21 cellular contexts compared by ENCODE assay signal in the genomic region with DNA sequence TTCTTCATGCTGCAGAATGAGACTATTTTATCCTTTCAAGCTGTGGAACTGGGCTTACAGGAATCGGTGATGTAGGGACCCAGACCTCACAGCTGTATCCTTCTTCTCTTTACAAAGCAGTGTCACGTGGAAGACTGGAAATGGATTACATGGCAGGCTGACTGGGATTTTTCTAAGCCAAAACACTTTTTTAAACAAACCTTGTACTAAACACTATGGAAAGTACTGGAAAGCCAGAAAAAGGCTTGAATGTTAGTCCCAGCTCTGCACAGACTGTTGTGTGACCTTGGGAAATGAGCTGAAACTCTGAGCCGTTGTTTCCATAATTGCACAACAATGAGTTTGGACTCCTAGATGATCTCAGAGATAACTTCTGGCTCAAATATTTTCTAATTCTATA. TPM values are rescaled to one million over a fixed set of nuclear protein-coding genes. Genes with fewer than 3 reads are reported as not detected.
A peak's percentile ranks its signal among the peaks of the same experiment; 100 is the strongest.
DNase-seq lines count a peak whose midpoint lies in the region; ATAC-seq, FAIRE-seq and TF ChIP-seq lines count a peak whose summit lies in the region.
"Had no signal": no experiment of that assay in that cellular context is flagged by ENCODE, and none has a peak within 500 bp of the region (broad histone marks: within the 10 kb centered on the region; RNA-seq: fewer than 3 reads in every experiment).

No MANE protein-coding gene starts in this region.

- H4K20me1 ChIP-seq in H1 (replicated peaks in 1 of 2; ENCODE audit: control insufficient read depth in 1 of 2, insufficient read depth in 2 of 2, low read length in 2 of 2) = no peaks in the 10 kb centered on the region
- no peaks in the 10 kb centered on the region for H4K20me1 ChIP-seq in smooth muscle cell (ENCODE audit: low read depth)
- H4K20me1 ChIP-seq: BLaER1 had no signal

- H4K8ac ChIP-seq in H1 (ENCODE audit: extremely low read depth, insufficient read depth, low read length) = no peak overlapping the region

- H3K4me2 ChIP-seq in H1 (ENCODE audit: insufficient read depth in 1 of 2, low read depth in 2 of 2, low read length in 2 of 2) (no peak overlapping the region), smooth muscle cell (peak overlapping the region; percentile 15)
- H3K4me2 ChIP-seq: BLaER1, PC-9 had no signal

- WGBS in H1 (ENCODE audit: extremely low coverage in 1 of 2, insufficient coverage in 1 of 2, insufficient read length in 1 of 2, insufficient replicate concordance in 2 of 2, low coverage in 1 of 2, low lambda C conversion rate in 2 of 2, missing lambda C conversion rate in 1 of 2), 2 experiments = 92% methylated on average over 3 of the region's 3 CpGs; no CpG with 5 or more reads in 1 of the 2 experiments
- 40% methylated on average over 3 of the region's 3 CpGs for WGBS in smooth muscle cell (ENCODE audit: low lambda C conversion rate)

- no peaks in the 10 kb centered on the region for H3K4me1 ChIP-seq in breast epithelium
- H3K4me1 ChIP-seq in H1 (replicated peaks in 1 of 4; ENCODE audit: control insufficient read depth in 3 of 4, insufficient read depth in 4 of 4, low read length in 3 of 4) = peaks cover 0 to 6% (median 3%) of the 10 kb centered on the region in 4 experiments; a peak in 5 of 7 replicates
- H3K4me1 ChIP-seq in smooth muscle cell (ENCODE audit: low read depth) = peaks cover 8% of the 10 kb centered on the region
- H3K4me1 ChIP-seq: BLaER1 had no signal

- no TSS peak for BruUV-seq in MCF 10A (replicated peaks; lab: Mats Ljungman, UMichigan)

- ATAC-seq in left lobe of liver = peak; percentile 21

- peaks cover 0 to 22% of the 10 kb centered on the region in 2 donors for H3K27me3 ChIP-seq in breast epithelium
- H3K27me3 ChIP-seq in H1 (replicated peaks in 1 of 4; ENCODE audit: control insufficient read depth in 3 of 4, extremely low read depth in 1 of 4, insufficient read depth in 3 of 4, low read length in 3 of 4) = no peaks in the 10 kb centered on the region
- H3K27me3 ChIP-seq in smooth muscle cell (ENCODE audit: low read depth) = no peaks in the 10 kb centered on the region
- H3K27me3 ChIP-seq: BLaER1 had no signal

- TF ChIP-seq POLR2A in breast epithelium (IDR thresholded peaks at IDR 0.05) (no peak), H1 (IDR thresholded peaks at IDR 0.05; ENCODE audit: control extremely low read depth in 1 of 2, low read depth in 2 of 2, low read length in 2 of 2) (no peak)

- intact Hi-C loops in MCF 10A (cut with micrococcal nuclease) (no loop called here), breast epithelium (cut with DNase I; ENCODE audit: low total_unique reads) (no loop called here)

- H3K27ac Mint-ChIP-seq in MCF 10A (ENCODE audit: low read depth, unreplicated experiment) = no peak overlapping the region
- H3K27ac Mint-ChIP-seq: CD8-positive, alpha-beta memory T cell had no signal

- H3K9ac ChIP-seq in H1 (replicated peaks in 1 of 4; ENCODE audit: extremely low read depth in 1 of 4, low read depth in 3 of 4, low read length in 3 of 4) (no peak overlapping the region), smooth muscle cell (ENCODE audit: low read depth) (no peak overlapping the region)
- H3K9ac ChIP-seq: BLaER1 had no signal

- H3K23ac ChIP-seq in H1 (ENCODE audit: insufficient read length) = no peak overlapping the region

- H4K91ac ChIP-seq in H1 (replicated peaks; ENCODE audit: insufficient read length, low read length) = no peak overlapping the region

- no peaks in the 10 kb centered on the region for H3K36me3 Mint-ChIP-seq in MCF 10A (ENCODE audit: insufficient read depth, unreplicated experiment)
- H3K36me3 Mint-ChIP-seq: CD8-positive, alpha-beta memory T cell had no signal

- TF ChIP-seq EP300 in H1 (IDR thresholded peaks at IDR 0.05; ENCODE audit: borderline replicate concordance in 1 of 2, low read depth in 2 of 2, low read length in 2 of 2) = no peak

- no peak overlapping the region for H2BK12ac ChIP-seq in H1 (ENCODE audit: low read depth, low read length)

- H3K27ac ChIP-seq in breast epithelium (no peak overlapping the region), H1 (ENCODE audit: low read depth, low read length) (no peak overlapping the region), smooth muscle cell (ENCODE audit: low read depth) (no peak overlapping the region)
- H3K27ac ChIP-seq: BLaER1, PC-9 had no signal

- peak overlapping the region; percentile 1; the same call in 1 of the 2 replicates for H2AFZ ChIP-seq in H1 (ENCODE audit: low read length)
- H2AFZ ChIP-seq in smooth muscle cell (ENCODE audit: low read depth) = no peak overlapping the region
- H2AFZ ChIP-seq: PC-9 had no signal

- no peak for FAIRE-seq in H1 (lab: Jason Lieb, UNC)
- FAIRE-seq: A204.1, D721Med, GM19239 had no signal

- H3K9me3 ChIP-seq in breast epithelium (no peaks in the 10 kb centered on the region), H1 (ENCODE audit: insufficient read depth in 2 of 2, low read depth in 1 of 2, low read length in 1 of 2) (no peaks in the 10 kb centered on the region), smooth muscle cell (replicated peaks; ENCODE audit: low read depth) (no peaks in the 10 kb centered on the region)
- H3K9me3 ChIP-seq: BLaER1, HAP-1 had no signal

- DNase-seq in MCF 10A (ENCODE audit: unreplicated experiment) (peak; percentile 10), breast epithelium (ENCODE audit: low spot score in 2 of 2) (no peak), H1 (ENCODE audit: low read depth in 1 of 2, low spot score in 2 of 2) (no peak), left lobe of liver (ENCODE audit: low spot score) (no peak), smooth muscle cell (lab: John Stamatoyannopoulos, UW; ENCODE audit: unreplicated experiment) (no peak), activated gamma-delta T cell (lab: John Stamatoyannopoulos, UW) (no peak), GM03348 (ENCODE audit: low spot score) (no peak), GM19238 (ENCODE audit: insufficient read length, low spot score) (no peak)
- DNase-seq: CD8-positive, alpha-beta memory T cell; DND-41; GDM1; NCI-H1417 treated with DMSO at 0.1 percent for 48 hours; NCI-H1930; NCI-H2171; NCI-H748 treated with DMSO at 0.1 percent for 48 hours; PC-9 had no signal

- no peaks in the 10 kb centered on the region for H3F3A ChIP-seq in smooth muscle cell (ENCODE audit: low read depth)

- no peak overlapping the region for H2BK15ac ChIP-seq in H1 (ENCODE audit: low read length)

- no peak overlapping the region for H3K14ac ChIP-seq in H1 (ENCODE audit: insufficient read length)

- no peak overlapping the region for H2BK5ac ChIP-seq in H1 (ENCODE audit: low read depth, low read length)

- H3K4me3 Mint-ChIP-seq in MCF 10A (ENCODE audit: unreplicated experiment) = no peak overlapping the region
- H3K4me3 Mint-ChIP-seq: CD8-positive, alpha-beta memory T cell had no signal

- H3K4ac ChIP-seq in H1 (replicated peaks; ENCODE audit: insufficient read length, low read depth, low read length) = no peak overlapping the region

- no peak for TF ChIP-seq CTCF in MCF 10A (IDR thresholded peaks at IDR 0.05; ENCODE audit: unreplicated experiment)
- no peak for TF ChIP-seq CTCF in breast epithelium (IDR thresholded peaks at IDR 0.05)
- no peak for TF ChIP-seq CTCF in H1 (IDR thresholded peaks at IDR 0.05; ENCODE audit: control extremely low read depth in 1 of 3, insufficient read depth in 1 of 3, low read depth in 1 of 3, low read length in 3 of 3)
- no peak for TF ChIP-seq CTCF in smooth muscle cell (IDR thresholded peaks at IDR 0.05; ENCODE audit: borderline replicate concordance, insufficient read depth, poor library complexity, severe bottlenecking)

- POLR2A ChIA-PET in MCF 10A (lab: Yijun Ruan, JAX) = no interaction called here
- POLR2A ChIA-PET in H1 (lab: Charles Lee; ENCODE audit: partially characterized antibody) = interaction anchor here (0.7 kb wide), 1 partner anchor 65 kb away, joined by 3 read pairs; no protein-coding TSS in a partner anchor

- H3K79me2 ChIP-seq in H1 (ENCODE audit: control insufficient read depth in 1 of 2, insufficient read depth in 2 of 2, low read length in 2 of 2) (no peaks in the 10 kb centered on the region), smooth muscle cell (ENCODE audit: low read depth) (no peaks in the 10 kb centered on the region)

- no peak overlapping the region for H4K5ac ChIP-seq in H1 (ENCODE audit: insufficient read length, low read depth, low read length)

- no peaks in the 10 kb centered on the region for H3K36me3 ChIP-seq in breast epithelium
- H3K36me3 ChIP-seq in H1 (ENCODE audit: control insufficient read depth in 2 of 4, insufficient read depth in 4 of 4, low read length in 3 of 4) = no peaks in the 10 kb centered on the region
- H3K36me3 ChIP-seq in smooth muscle cell (ENCODE audit: low read depth) = no peaks in the 10 kb centered on the region
- H3K36me3 ChIP-seq: BLaER1, HAP-1 had no signal

- peaks cover 13% of the 10 kb centered on the region for H3K27me3 Mint-ChIP-seq in MCF 10A (ENCODE audit: insufficient read depth, unreplicated experiment)

- H3K9me3 Mint-ChIP-seq in MCF 10A (ENCODE audit: unreplicated experiment) = no peaks in the 10 kb centered on the region

- no peaks in the 10 kb centered on the region for H3K23me2 ChIP-seq in H1 (ENCODE audit: low read depth, low read length)

- H2BK20ac ChIP-seq in H1 (ENCODE audit: low read length) = no peak overlapping the region

- no peak overlapping the region for H3K18ac ChIP-seq in H1 (ENCODE audit: extremely low read depth, low read length)

- no peak overlapping the region for H3K56ac ChIP-seq in H1 (replicated peaks; ENCODE audit: insufficient read length, low read depth, low read length)

- H3K4me3 ChIP-seq in breast epithelium (no peak overlapping the region), H1 (ENCODE audit: extremely low read depth in 1 of 4, insufficient read depth in 2 of 4, low read depth in 3 of 4, low read length in 4 of 4) (no peak overlapping the region), smooth muscle cell (no peak overlapping the region)
- H3K4me3 ChIP-seq: BLaER1, HAP-1, PC-9 had no signal

- no peak overlapping the region for H2BK120ac ChIP-seq in H1 (replicated peaks; ENCODE audit: low read depth, low read length)

- no peak for TF ChIP-seq RAD21 in H1 (IDR thresholded peaks at IDR 0.05 in 1 of 2, conservative IDR thresholded peaks at IDR 0.05 in 1 of 2; ENCODE audit: low read depth in 2 of 2, low read length in 2 of 2)

- H2AK5ac ChIP-seq in H1 (ENCODE audit: low read depth, low read length) = no peak overlapping the region

- H3K4me1 Mint-ChIP-seq in MCF 10A (ENCODE audit: insufficient read depth, unreplicated experiment) = peaks cover 7% of the 10 kb centered on the region
- H3K4me1 Mint-ChIP-seq: CD8-positive, alpha-beta memory T cell had no signal

- CTCF ChIA-PET in MCF 10A (lab: Yijun Ruan, JAX) (interaction anchor here (0.7 to 1.2 kb wide), 2 partner anchors 16 to 74 kb away, joined by 4 to 6 read pairs; no protein-coding TSS in a partner anchor), H1 (lab: Charles Lee; ENCODE audit: partially characterized antibody) (interaction anchor here (0.6 to 1.6 kb wide), 2 partner anchors 41 to 133 kb away, joined by 4 to 5 read pairs; no protein-coding TSS in a partner anchor)

- H3K79me1 ChIP-seq in H1 (ENCODE audit: low read depth, low read length) = no peaks in the 10 kb centered on the region

RNA-seq across cellular contexts. Expression of a gene that starts 7.6 kb away (rescaled TPM):
- total RNA-seq in MCF 10A (2022) (0.12 TPM in 1 of 2 replicates, not detected in the other), breast epithelium (1 to 10 TPM in 1 of 3 donors, under 1 TPM in 2; 0.48 to 2.5 (median 0.66) TPM), left lobe of liver (0.03 TPM), smooth muscle cell (4.8 and 7.0 TPM in 2 replicates)
- total RNA-seq in H1 (2021; fragmentation: NEBNext Ultra II Directional; extraction: Animal tissue kit (Norgen Biotek cat#: 25700)) = 20.8 and 21.3 TPM in 2 replicates
- polyA plus RNA-seq in H1 (2011; rRNA removed) (7.5 and 9.9 TPM in 2 replicates), smooth muscle cell (11.9 and 18.2 TPM in 2 replicates)
- 10.2 TPM for polyA plus RNA-seq in H1 (2011; cell fraction: cytosol; rRNA removed)
- polyA plus RNA-seq in H1 (2011; cell fraction: nucleus; rRNA removed) = 11.8 TPM
- 20.2 to 27.4 TPM (median 24.6 TPM) in 4 replicates for polyA plus RNA-seq in H1 (2012, experiment 1 of 2)
- polyA plus RNA-seq in H1 (2012, experiment 2 of 2) = 5.6 TPM
- 15.5 TPM for polyA plus RNA-seq in H1 (2013, experiment 1 of 2)
- 18.0 TPM for polyA plus RNA-seq in H1 (2013, experiment 2 of 2)
- 19.8 and 24.6 TPM in 2 replicates for polyA minus RNA-seq in H1 (2011; rRNA and poly(A)+ RNA removed)
- polyA minus RNA-seq in H1 (2011; cell fraction: cytosol; rRNA and poly(A)+ RNA removed) = 11.3 TPM
- 32.2 TPM for polyA minus RNA-seq in H1 (2011; cell fraction: nucleus; rRNA and poly(A)+ RNA removed)
- polyA plus RNA-seq: CD8-positive, alpha-beta memory T cell had no signal
